15 cellular contexts compared by ENCODE assay signal in genomic region chr14:48536318-48536717, GRCh38.
DNase-seq lines count a peak whose midpoint lies in the region; ATAC-seq, FAIRE-seq and TF ChIP-seq lines count a peak whose summit lies in the region.
"Had no signal": no experiment of that assay in that cellular context is flagged by ENCODE, and none has a peak within 500 bp of the region (broad histone marks: within the 10 kb centered on the region; RNA-seq: fewer than 3 reads in every experiment).

No MANE protein-coding gene starts in this region.

- no peaks in the 10 kb centered on the region for H3K4me1 ChIP-seq in HepG2 (ENCODE audit: insufficient read depth, low read length)
- H3K4me1 ChIP-seq in right lobe of liver: no peaks in the 10 kb centered on the region
- H3K4me1 ChIP-seq in OCI-LY1 (ENCODE audit: insufficient read depth, low read length, severe bottlenecking): no peaks in the 10 kb centered on the region
- no peaks in the 10 kb centered on the region for H3K4me1 ChIP-seq in suprapubic skin
- H3K4me1 ChIP-seq: body of pancreas had no signal

- H3K4me3 Mint-ChIP-seq in stimulated activated effector memory CD8-positive, alpha-beta T cell treated with anti-CD3 and anti-CD28 coated beads, Interleukin-12 subunit alpha, Interleukin-12 subunit beta, amount 100 ng/mL, for 72 hours: no peak overlapping the region
- H3K4me3 Mint-ChIP-seq: activated naive CD4-positive, alpha-beta T cell treated with anti-CD3 and anti-CD28 coated beads for 36 hours had no signal

- 32% methylated on average over 2 of the region's 3 CpGs for WGBS in HepG2 (ENCODE audit: low lambda C conversion rate)
- 47% methylated on average over 3 of the region's 3 CpGs for WGBS in right lobe of liver (ENCODE audit: insufficient coverage, low coverage, low lambda C conversion rate, missing lambda C conversion rate)
- 63% methylated on average over 3 of the region's 3 CpGs for WGBS in suprapubic skin

- H3K9me3 Mint-ChIP-seq in stimulated activated effector memory CD8-positive, alpha-beta T cell treated with anti-CD3 and anti-CD28 coated beads, Interleukin-12 subunit alpha, Interleukin-12 subunit beta, amount 100 ng/mL, for 72 hours: peaks cover 16% of the 10 kb centered on the region
- H3K9me3 Mint-ChIP-seq: activated naive CD4-positive, alpha-beta T cell treated with anti-CD3 and anti-CD28 coated beads for 36 hours had no signal

- TF ChIP-seq RAD21 in HepG2 (CRISPR knock-in tag; IDR thresholded peaks at IDR 0.05): no peak

- DNase-seq in HepG2 (ENCODE audit: low spot score): peak; percentile 4
- no peak for DNase-seq in right lobe of liver
- peak; percentile 32 for DNase-seq in epithelial cell of esophagus (ENCODE audit: low read depth)
- DNase-seq in stimulated activated effector memory CD8-positive, alpha-beta T cell treated with anti-CD3 and anti-CD28 coated beads, Interleukin-12 subunit alpha, Interleukin-12 subunit beta, amount 100 ng/mL, for 72 hours (ENCODE audit: low spot score in 2 of 2): no peak
- no peak for DNase-seq in suprapubic skin (ENCODE audit: low spot score in 2 of 2)
- DNase-seq in NCI-H1105 treated with DMSO at 0.1 percent for 48 hours (lab: John Stamatoyannopoulos, UW): no peak
- DNase-seq: activated naive CD4-positive, alpha-beta T cell treated with anti-CD3 and anti-CD28 coated beads for 36 hours; body of pancreas; DMS153; MM.1S; NK-92 treated with Interleukin-12 subunit alpha and Interleukin-12 subunit beta, amount 100 ng/mL, for 24 hours; posterior cingulate gyrus; SW 1271 had no signal

- no TSS peak for BruUV-seq in HepG2 (replicated peaks; lab: Mats Ljungman, UMichigan)

- H3K4me2 ChIP-seq in HepG2 (ENCODE audit: low read depth, low read length) (no peak overlapping the region), OCI-LY1 (ENCODE audit: low read length) (no peak overlapping the region)

- H3K36me3 ChIP-seq in HepG2 (replicated peaks in 1 of 2; ENCODE audit: control insufficient read depth in 1 of 2, insufficient read depth in 2 of 2, low read length in 2 of 2) (no peaks in the 10 kb centered on the region), right lobe of liver (no peaks in the 10 kb centered on the region), OCI-LY1 (ENCODE audit: insufficient read depth, low read length) (no peaks in the 10 kb centered on the region), suprapubic skin (no peaks in the 10 kb centered on the region)

- H3K9me3 ChIP-seq in HepG2 (ENCODE audit: low read length): peaks cover 59% of the 10 kb centered on the region
- H3K9me3 ChIP-seq in right lobe of liver: no peaks in the 10 kb centered on the region
- no peaks in the 10 kb centered on the region for H3K9me3 ChIP-seq in OCI-LY1 (ENCODE audit: low read length)
- H3K9me3 ChIP-seq in suprapubic skin: no peaks in the 10 kb centered on the region
- H3K9me3 ChIP-seq: body of pancreas had no signal

- H3K27ac ChIP-seq in HepG2 (ENCODE audit: extremely low read length, insufficient read depth, low read length): no peak overlapping the region
- no peak overlapping the region for H3K27ac ChIP-seq in right lobe of liver
- H3K27ac ChIP-seq in OCI-LY1 (ENCODE audit: low read depth, low read length, poor library complexity, severe bottlenecking): no peak overlapping the region
- no peak overlapping the region for H3K27ac ChIP-seq in suprapubic skin
- H3K27ac ChIP-seq: body of pancreas had no signal

- in situ Hi-C loops in HepG2 (cut with HindIII; ENCODE audit: extremely low pct_ligation_motif_present, low pct_unique_long_range_greater_than_20kb): no loop called here

- FAIRE-seq in HepG2 (lab: Jason Lieb, UNC): no peak

- H3K36me3 Mint-ChIP-seq in stimulated activated effector memory CD8-positive, alpha-beta T cell treated with anti-CD3 and anti-CD28 coated beads, Interleukin-12 subunit alpha, Interleukin-12 subunit beta, amount 100 ng/mL, for 72 hours: no peaks in the 10 kb centered on the region

- intact Hi-C loops in HepG2 (cut with micrococcal nuclease; ENCODE audit: unreplicated experiment) (no loop called here), right lobe of liver (cut with DNase I) (no loop called here)

- H4K20me1 ChIP-seq in HepG2 (ENCODE audit: insufficient read depth, low read length): no peaks in the 10 kb centered on the region
- no peaks in the 10 kb centered on the region for H4K20me1 ChIP-seq in OCI-LY1 (ENCODE audit: insufficient read depth, low read length)

- H3K27me3 ChIP-seq in HepG2 (ENCODE audit: control insufficient read depth in 1 of 2, insufficient read depth in 2 of 2, low read length in 2 of 2) (no peaks in the 10 kb centered on the region), right lobe of liver (no peaks in the 10 kb centered on the region), OCI-LY1 (ENCODE audit: insufficient read depth, low read length) (no peaks in the 10 kb centered on the region), suprapubic skin (no peaks in the 10 kb centered on the region)
- H3K27me3 ChIP-seq: body of pancreas had no signal

- ATAC-seq in HepG2 (no peak), right lobe of liver (no peak), GM18867 (IDR thresholded peaks at IDR 0.05; ENCODE audit: unreplicated experiment) (no peak)
- ATAC-seq in stimulated activated effector memory CD8-positive, alpha-beta T cell treated with anti-CD3 and anti-CD28 coated beads, Interleukin-12 subunit alpha, Interleukin-12 subunit beta, amount 100 ng/mL, for 72 hours: no peak
- ATAC-seq: body of pancreas had no signal

- H3K79me2 ChIP-seq in HepG2 (ENCODE audit: insufficient read depth, low read length) (no peaks in the 10 kb centered on the region), OCI-LY1 (ENCODE audit: insufficient read depth, low read length) (no peaks in the 10 kb centered on the region)

- no peaks in the 10 kb centered on the region for H3K9me2 ChIP-seq in OCI-LY1 (ENCODE audit: low read depth, low read length)

- H2AFZ ChIP-seq in HepG2 (ENCODE audit: low read length) (no peak overlapping the region), OCI-LY1 (ENCODE audit: low read length) (no peak overlapping the region)

- TF ChIP-seq CTCF in HepG2 (CRISPR knock-in tag; IDR thresholded peaks at IDR 0.05) (no peak), right lobe of liver (IDR thresholded peaks at IDR 0.05) (no peak), OCI-LY1 (IDR thresholded peaks at IDR 0.05; ENCODE audit: low read length) (peak; percentile 31; the same call in 1 of the 2 replicates), epithelial cell of esophagus (IDR thresholded peaks at IDR 0.05; ENCODE audit: insufficient read depth, low read depth, low read length, missing control alignments) (no peak), suprapubic skin (IDR thresholded peaks at IDR 0.05) (no peak)

- no peak for TF ChIP-seq POLR2A in HepG2 (IDR thresholded peaks at IDR 0.05; ENCODE audit: insufficient read depth in 1 of 2, low read depth in 2 of 2, low read length in 2 of 2)
- no peak for TF ChIP-seq POLR2A in right lobe of liver (IDR thresholded peaks at IDR 0.05)
- no peak for TF ChIP-seq POLR2A in suprapubic skin (IDR thresholded peaks at IDR 0.05)

- H3K4me3 ChIP-seq in HepG2 (replicated peaks in 1 of 3; ENCODE audit: insufficient read depth in 1 of 3, low read depth in 2 of 3, low read length in 3 of 3) (no peak overlapping the region), right lobe of liver (no peak overlapping the region), OCI-LY1 (ENCODE audit: low read depth, low read length, poor library complexity, severe bottlenecking) (no peak overlapping the region), epithelial cell of esophagus (ENCODE audit: low read length) (no peak overlapping the region), suprapubic skin (no peak overlapping the region)
- H3K4me3 ChIP-seq: body of pancreas had no signal

- no peaks in the 10 kb centered on the region for H3K4me1 Mint-ChIP-seq in stimulated activated effector memory CD8-positive, alpha-beta T cell treated with anti-CD3 and anti-CD28 coated beads, Interleukin-12 subunit alpha, Interleukin-12 subunit beta, amount 100 ng/mL, for 72 hours

- H3K9ac ChIP-seq in HepG2 (ENCODE audit: insufficient read depth, low read depth, low read length) (no peak overlapping the region), OCI-LY1 (ENCODE audit: low read length) (no peak overlapping the region)

- H3F3A ChIP-seq in OCI-LY1 (ENCODE audit: insufficient read depth, low read length): no peaks in the 10 kb centered on the region

- CTCF ChIA-PET in HepG2 (lab: Yijun Ruan, JAX; ENCODE audit: low intra/inter-chr PET ratio, low total read pairs): no interaction called here

- no peak overlapping the region for H3K27ac Mint-ChIP-seq in stimulated activated effector memory CD8-positive, alpha-beta T cell treated with anti-CD3 and anti-CD28 coated beads, Interleukin-12 subunit alpha, Interleukin-12 subunit beta, amount 100 ng/mL, for 72 hours
- H3K27ac Mint-ChIP-seq: activated naive CD4-positive, alpha-beta T cell treated with anti-CD3 and anti-CD28 coated beads for 36 hours had no signal

- POLR2A ChIA-PET in HepG2 (lab: Yijun Ruan, JAX): no interaction called here

- TF ChIP-seq EP300 in HepG2 (IDR thresholded peaks at IDR 0.05; ENCODE audit: low read depth in 2 of 2, low read length in 2 of 2) (no peak), HepG2 (CRISPR knock-in tag; IDR thresholded peaks at IDR 0.05; ENCODE audit: borderline replicate concordance) (no peak), suprapubic skin (IDR thresholded peaks at IDR 0.05) (no peak)

TF ChIP-seq in HepG2, 621 proteins besides CTCF, POLR2A, EP300 and RAD21 (continues in another document):
- TF ChIP-seq ZNF773 (CRISPR knock-in tag; IDR thresholded peaks at IDR 0.05; ENCODE audit: borderline replicate concordance) (no peak), ZNF317 (CRISPR knock-in tag; IDR thresholded peaks at IDR 0.05) (no peak), ZNF709 (CRISPR knock-in tag; IDR thresholded peaks at IDR 0.05) (no peak), ZNF251 (CRISPR knock-in tag; IDR thresholded peaks at IDR 0.05) (no peak), CSRNP1 (CRISPR knock-in tag; IDR thresholded peaks at IDR 0.05) (no peak)

Comparison
In these comparisons a context has a peak if more than half of its experiments do, and no peak if none do; other contexts are left out.
1. DNase-seq: peak in HepG2 (single experiment) and epithelial cell of esophagus (single experiment); none in right lobe of liver (0 of 3), stimulated activated effector memory CD8-positive, alpha-beta T cell treated with anti-CD3 and anti-CD28 coated beads, Interleukin-12 subunit alpha, Interleukin-12 subunit beta, amount 100 ng/mL, for 72 hours (0 of 2), suprapubic skin (0 of 2) and NCI-H1105 treated with DMSO at 0.1 percent for 48 hours (single experiment).